In genomic region chr6:39819226-39819625, GRCh38 we compare ENCODE assay signal across 18 cellular contexts. TPM values are rescaled to one million over a fixed set of nuclear protein-coding genes. Genes with fewer than 3 reads are reported as not detected.
DNase-seq lines count a peak whose midpoint lies in the region; ATAC-seq and TF ChIP-seq lines count a peak whose summit lies in the region.
"Had no signal": no experiment of that assay in that cellular context is flagged by ENCODE, and none has a peak within 500 bp of the region (broad histone marks: within the 10 kb centered on the region; RNA-seq: fewer than 3 reads in every experiment).

No MANE protein-coding gene starts in this region.

- POLR2A ChIA-PET in IMR-90 (lab: Charles Lee; ENCODE audit: unreplicated experiment) = no interaction called here

- H2AFZ ChIP-seq in IMR-90 (replicated peaks; ENCODE audit: low read length, poor library complexity) = no peak overlapping the region
- H2AFZ ChIP-seq: parathyroid adenoma had no signal

- H2BK120ac ChIP-seq in IMR-90 (ENCODE audit: low read depth, low read length) = peak overlapping the region; percentile 37; the same call in 1 of the 2 replicates

- H3K36me3 ChIP-seq in IMR-90 (ENCODE audit: control insufficient read depth, insufficient read depth, low read length) (no peaks in the 10 kb centered on the region), muscle layer of duodenum (ENCODE audit: control insufficient read depth in 1 of 2, insufficient read depth in 2 of 2, low read length in 2 of 2) (peaks cover 0 to 5% of the 10 kb centered on the region in 2 donors)

- H3K9me3 Mint-ChIP-seq in chondrocyte (ENCODE audit: low read depth) = no peaks in the 10 kb centered on the region
- no peaks in the 10 kb centered on the region for H3K9me3 Mint-ChIP-seq in activated naive CD8-positive, alpha-beta T cell treated with anti-CD3 and anti-CD28 coated beads, Interleukin-2, amount 50 U/mL, for 24 hours
- H3K9me3 Mint-ChIP-seq: effector memory CD8-positive, alpha-beta T cell had no signal

- no peak overlapping the region for H4K8ac ChIP-seq in IMR-90 (ENCODE audit: low read depth in 2 of 2, low read length in 2 of 2)

- H2BK5ac ChIP-seq in IMR-90 (ENCODE audit: low read depth, low read length, poor library complexity, severe bottlenecking) = peak overlapping the region; percentile 69

- peak overlapping the region; percentile 62; the same call in 1 of the 2 replicates for H3K27ac ChIP-seq in IMR-90 (ENCODE audit: insufficient read depth, low read length)
- H3K27ac ChIP-seq in muscle layer of duodenum (ENCODE audit: low read length) = peak overlapping the region; percentile 67
- H3K27ac ChIP-seq in temporal lobe (ENCODE audit: low read depth, low read length) = peak overlapping the region; percentile 31
- H3K27ac ChIP-seq: parathyroid adenoma had no signal

- WGBS in IMR-90 (ENCODE audit: extremely low coverage in 2 of 2, insufficient read length in 1 of 2), 2 experiments = no CpG with 5 or more reads among the region's 1 CpG

- dilution Hi-C loops in IMR-90 (cut with HindIII; ENCODE audit: low sequenced_read_pairs, unreplicated experiment) = no loop called here

- TF ChIP-seq RAD21 in IMR-90 (IDR thresholded peaks at IDR 0.05; ENCODE audit: low read length) = no peak

- H3K4me1 Mint-ChIP-seq in chondrocyte (ENCODE audit: low read depth) = peaks cover 80% of the 10 kb centered on the region
- no peaks in the 10 kb centered on the region for H3K4me1 Mint-ChIP-seq in activated naive CD8-positive, alpha-beta T cell treated with anti-CD3 and anti-CD28 coated beads, Interleukin-2, amount 50 U/mL, for 24 hours

- no peak overlapping the region for H2BK15ac ChIP-seq in IMR-90 (ENCODE audit: low read depth, low read length)

- no peak overlapping the region for H2AK9ac ChIP-seq in IMR-90 (replicated peaks; ENCODE audit: low read depth, low read length, poor library complexity)

- peak overlapping the region; percentile 58; the same call in 1 of the 2 replicates for H3K4ac ChIP-seq in IMR-90 (ENCODE audit: low read depth, low read length)

- H3K9me3 ChIP-seq in IMR-90 (ENCODE audit: control insufficient read depth, insufficient read depth, low read length) (no peaks in the 10 kb centered on the region), muscle layer of duodenum (ENCODE audit: control insufficient read depth in 1 of 2, low read length in 2 of 2) (no peaks in the 10 kb centered on the region)
- H3K9me3 ChIP-seq: Caco-2 had no signal

- H3K27ac Mint-ChIP-seq in chondrocyte (ENCODE audit: unreplicated experiment) = peak overlapping the region; percentile 68
- H3K27ac Mint-ChIP-seq in activated naive CD8-positive, alpha-beta T cell treated with anti-CD3 and anti-CD28 coated beads, Interleukin-2, amount 50 U/mL, for 24 hours = no peak overlapping the region
- H3K27ac Mint-ChIP-seq: effector memory CD8-positive, alpha-beta T cell had no signal

- H2BK20ac ChIP-seq in IMR-90 (ENCODE audit: low read depth, low read length) = peak overlapping the region; percentile 48

- peak overlapping the region; percentile 69 for H3K18ac ChIP-seq in IMR-90 (ENCODE audit: low read depth, low read length)

- H3K27me3 ChIP-seq in IMR-90 (ENCODE audit: control insufficient read depth, insufficient read depth, low read length) (no peaks in the 10 kb centered on the region), muscle layer of duodenum (ENCODE audit: low read depth, low read length) (no peaks in the 10 kb centered on the region)

- H3K36me3 Mint-ChIP-seq in chondrocyte (ENCODE audit: low read depth) = peaks cover 11% of the 10 kb centered on the region
- no peaks in the 10 kb centered on the region for H3K36me3 Mint-ChIP-seq in activated naive CD8-positive, alpha-beta T cell treated with anti-CD3 and anti-CD28 coated beads, Interleukin-2, amount 50 U/mL, for 24 hours (ENCODE audit: low read depth)

- peak overlapping the region; percentile 22 for H4K91ac ChIP-seq in IMR-90 (ENCODE audit: insufficient read depth, low read depth, low read length)

- peak overlapping the region; percentile 53 for H2AK5ac ChIP-seq in IMR-90 (ENCODE audit: low read depth, low read length)

- H3K4me1 ChIP-seq in IMR-90 (ENCODE audit: control insufficient read depth, insufficient read depth, low read length) (peaks cover 25% of the 10 kb centered on the region), muscle layer of duodenum (ENCODE audit: control insufficient read depth in 1 of 2, insufficient read depth in 2 of 2, low read length in 2 of 2) (peaks cover 29 to 68% of the 10 kb centered on the region in 2 donors)
- H3K4me1 ChIP-seq: Caco-2, parathyroid adenoma had no signal

- H3K56ac ChIP-seq in IMR-90 (ENCODE audit: extremely low read depth, insufficient read depth, low read length) = no peak overlapping the region

- peak; percentile 37 for DNase-seq in IMR-90
- DNase-seq in chondrocyte (ENCODE audit: low spot score) = no peak
- DNase-seq in activated naive CD8-positive, alpha-beta T cell treated with anti-CD3 and anti-CD28 coated beads, Interleukin-2, amount 50 U/mL, for 24 hours = no peak
- no peak for DNase-seq in nucleus accumbens (lab: John Stamatoyannopoulos, UW)
- no peak for DNase-seq in 8988T
- DNase-seq: activated CD4-positive, CD25-positive, alpha-beta regulatory T cell; activated CD8-positive, alpha-beta memory T cell treated with anti-CD3 and anti-CD28 coated beads for 24 hours; Caco-2; central memory CD4-positive, alpha-beta T cell; effector memory CD8-positive, alpha-beta T cell; kidney glomerular epithelial cell; NCI-H2029 had no signal

- peaks cover 13% of the 10 kb centered on the region for H3K9me1 ChIP-seq in IMR-90 (ENCODE audit: insufficient read depth, low read length)

- peaks cover 0 to 17% of the 10 kb centered on the region in 2 experiments; a peak in 1 of 4 replicates for H3K79me1 ChIP-seq in IMR-90 (ENCODE audit: low read depth in 1 of 2, low read length in 2 of 2)

- in situ Hi-C loops in IMR-90 (cut with MboI; ENCODE audit: low sequenced_read_pairs) = no loop called here

- no peak for TF ChIP-seq CTCF in IMR-90 (conservative IDR thresholded peaks at IDR 0.05; ENCODE audit: low read depth, low read length)
- TF ChIP-seq CTCF in chondrocyte (IDR thresholded peaks at IDR 0.05) = no peak

- no peaks in the 10 kb centered on the region for H4K20me1 ChIP-seq in IMR-90 (ENCODE audit: insufficient read depth, low read length)

- peak overlapping the region; percentile 52 for H4K5ac ChIP-seq in IMR-90 (ENCODE audit: low read depth, low read length)

- H3K4me2 ChIP-seq in IMR-90 (ENCODE audit: low read depth, low read length) = 0 out of 2 replicates have a peak overlapping the region, but pooled peaks have one; percentile 9

- no peak overlapping the region for H3K4me3 Mint-ChIP-seq in chondrocyte (ENCODE audit: unreplicated experiment)
- H3K4me3 Mint-ChIP-seq in activated naive CD8-positive, alpha-beta T cell treated with anti-CD3 and anti-CD28 coated beads, Interleukin-2, amount 50 U/mL, for 24 hours = no peak overlapping the region
- H3K4me3 Mint-ChIP-seq: effector memory CD8-positive, alpha-beta T cell had no signal

- ATAC-seq in IMR-90 (ENCODE audit: low read depth) (no peak), HG03139 (IDR thresholded peaks at IDR 0.05; ENCODE audit: unreplicated experiment) (no peak)
- ATAC-seq in activated naive CD8-positive, alpha-beta T cell treated with anti-CD3 and anti-CD28 coated beads, Interleukin-2, amount 50 U/mL, for 24 hours = no peak
- ATAC-seq: effector memory CD8-positive, alpha-beta T cell had no signal

- CTCF ChIA-PET in IMR-90 (lab: Yijun Ruan, JAX) = interaction anchor here (1.4 kb wide), 1 partner anchor 47 kb away, joined by 3 read pairs; no protein-coding TSS in a partner anchor

- peak overlapping the region; percentile 20; the same call in 1 of the 2 replicates for H3K23ac ChIP-seq in IMR-90 (ENCODE audit: low read depth, low read length)

- no peak overlapping the region for H3K9ac ChIP-seq in IMR-90 (ENCODE audit: low read depth, low read length)
- H3K9ac ChIP-seq: parathyroid adenoma had no signal

- H3K27me3 Mint-ChIP-seq in chondrocyte (ENCODE audit: low read depth) = no peaks in the 10 kb centered on the region
- no peaks in the 10 kb centered on the region for H3K27me3 Mint-ChIP-seq in activated naive CD8-positive, alpha-beta T cell treated with anti-CD3 and anti-CD28 coated beads, Interleukin-2, amount 50 U/mL, for 24 hours

- H3K4me3 ChIP-seq in IMR-90 (ENCODE audit: insufficient read depth, low read depth, low read length) = no peak overlapping the region
- no peak overlapping the region for H3K4me3 ChIP-seq in muscle layer of duodenum (ENCODE audit: low read depth in 1 of 2, low read length in 2 of 2)

- intact Hi-C loops in IMR-90 (cut with micrococcal nuclease) = no loop called here

- TF ChIP-seq POLR2A in IMR-90 (IDR thresholded peaks at IDR 0.05; ENCODE audit: low read depth, low read length) = no peak

- H3K14ac ChIP-seq in IMR-90 (replicated peaks; ENCODE audit: low read depth, low read length) = peak overlapping the region; percentile 39; the same call in 1 of the 2 replicates

- no TSS peak for BruUV-seq in IMR-90 (replicated peaks; lab: Mats Ljungman, UMichigan)

TF ChIP-seq in IMR-90, 13 proteins besides CTCF, POLR2A, EP300 and RAD21 (continues in another document):
- TF ChIP-seq CHD1 (IDR thresholded peaks at IDR 0.05; ENCODE audit: low read depth, low read length) (no peak), ELK1 (IDR thresholded peaks at IDR 0.05; ENCODE audit: borderline replicate concordance, low read depth, low read length) (no peak), USF2 (IDR thresholded peaks at IDR 0.05; ENCODE audit: low read depth, low read length) (no peak), NFE2L2 (IDR thresholded peaks at IDR 0.05; ENCODE audit: low read depth, low read length) (no peak)

RNA-seq across cellular contexts. Expression of gene DAAM2, which starts 27.1 kb away (rescaled TPM):
- total RNA-seq in IMR-90 (2012; rRNA removed) (12.9 and 13.1 TPM in 2 replicates), chondrocyte (137 to 142 TPM (median 142 TPM) in 3 replicates), temporal lobe (10.1 TPM)
- 11.2 and 11.9 TPM in 2 replicates for polyA plus RNA-seq in IMR-90 (2012; rRNA removed)
- 5.0 and 7.6 TPM in 2 replicates for polyA plus RNA-seq in IMR-90 (2012; cell fraction: cytosol; rRNA removed)
- polyA plus RNA-seq in IMR-90 (2012; cell fraction: nucleus; rRNA removed; ENCODE audit: low replicate concordance) = 17.2 and 27.8 TPM in 2 replicates
- total RNA-seq: Caco-2; NCI-H460; T-helper 2 cell treated with Interferon-gamma antibody and Interleukin-4, amounts not matched to agents 100 ng/mL and 5 ng/mL, for 36 hours had no signal
